In the genomic region with DNA sequence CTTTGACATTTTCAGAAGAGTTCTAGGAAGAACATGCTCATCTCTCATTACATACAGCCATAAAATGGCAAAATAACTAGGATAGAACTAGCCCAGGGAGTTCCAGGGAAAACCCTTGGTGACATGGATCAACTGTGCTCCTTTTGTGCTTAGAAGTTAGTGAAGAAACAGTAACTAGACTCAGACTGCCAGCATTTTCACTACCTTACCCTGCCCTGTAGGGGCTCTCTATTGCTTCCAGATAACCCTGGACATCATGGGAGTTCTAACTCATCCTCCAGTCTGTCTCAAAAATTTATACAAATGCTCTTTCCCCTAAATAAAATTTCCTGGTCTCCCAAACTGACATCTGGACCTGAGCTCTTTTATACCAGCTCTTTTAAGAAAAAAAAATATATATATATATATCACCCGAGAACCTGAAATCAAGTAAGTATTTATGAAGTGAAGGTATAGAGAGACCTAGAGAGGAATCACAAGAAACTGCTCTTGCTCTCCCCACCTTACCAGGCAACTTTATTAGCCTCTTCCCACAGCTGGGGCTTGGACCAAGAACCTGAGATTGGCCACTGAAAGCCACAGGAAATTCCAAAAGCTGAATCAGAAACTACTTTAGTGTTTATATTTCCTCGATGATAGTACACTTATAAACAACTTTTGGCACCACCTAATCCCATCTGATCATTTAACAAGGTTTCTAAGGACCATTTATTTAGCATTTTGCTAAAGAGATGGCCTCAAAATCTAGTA, we compare ENCODE assay signal across 20 cellular contexts.
DNase-seq lines count a peak whose midpoint lies in the region; ATAC-seq and TF ChIP-seq lines count a peak whose summit lies in the region.
"Had no signal": no experiment of that assay in that cellular context is flagged by ENCODE, and none has a peak within 500 bp of the region (broad histone marks: within the 10 kb centered on the region; RNA-seq: fewer than 3 reads in every experiment).

No MANE protein-coding gene starts in this region.

- H3K4me1 ChIP-seq in BE2C: peaks cover 7% of the 10 kb centered on the region

- no peaks in the 10 kb centered on the region for H3K36me3 ChIP-seq in BE2C
- H3K36me3 ChIP-seq: thoracic aorta had no signal

- H3K27me3 ChIP-seq in BE2C: no peaks in the 10 kb centered on the region

- H3K4me3 ChIP-seq in BE2C (ENCODE audit: low read depth, low read length): no peak overlapping the region
- H3K4me3 ChIP-seq in fibroblast of villous mesenchyme (ENCODE audit: low read depth, low read length): no peak overlapping the region
- H3K4me3 ChIP-seq: thoracic aorta had no signal

- no peak for ATAC-seq in GM19035 (IDR thresholded peaks at IDR 0.05; ENCODE audit: unreplicated experiment)
- ATAC-seq: activated CD8-positive, alpha-beta T cell treated with anti-CD3 and anti-CD28 coated beads, Interleukin-2, amount 10 ng/mL, durations not matched to agents 7 days and 5 days; activated naive CD8-positive, alpha-beta T cell treated with anti-CD3 and anti-CD28 coated beads, Interleukin-2, amount 50 U/mL, for 24 hours; Right ventricle myocardium inferior had no signal

- H3K27me3 Mint-ChIP-seq in activated naive CD4-positive, alpha-beta T cell treated with anti-CD3 and anti-CD28 coated beads, Interleukin-2, amount 10 ng/mL, durations not matched to agents 7 days and 5 days: no peaks in the 10 kb centered on the region

- DNase-seq in BE2C (no peak), HCEC 1CT (peak; percentile 23), SK-MEL-5 (ENCODE audit: low read depth, low spot score) (peak; percentile 49), fibroblast of villous mesenchyme (ENCODE audit: low read depth) (peak; percentile 85), cerebellar cortex (ENCODE audit: low spot score) (no peak), NCI-H1105 treated with DMSO at 0.1 percent for 48 hours (lab: John Stamatoyannopoulos, UW) (no peak)
- no peak for DNase-seq in activated naive CD4-positive, alpha-beta T cell treated with anti-CD3 and anti-CD28 coated beads, Interleukin-2, amount 10 ng/mL, durations not matched to agents 7 days and 5 days
- DNase-seq: activated CD4-positive, CD25-positive, alpha-beta regulatory T cell; activated CD8-positive, alpha-beta T cell treated with anti-CD3 and anti-CD28 coated beads, Interleukin-2, amount 10 ng/mL, durations not matched to agents 7 days and 5 days; activated naive CD8-positive, alpha-beta T cell treated with anti-CD3 and anti-CD28 coated beads, Interleukin-2, amount 50 U/mL, for 24 hours; AML-193; effector CD4-positive, alpha-beta T cell; kidney; NCI-H1105; nephron progenitor cell had no signal

- peaks cover 3% of the 10 kb centered on the region; the same call in 1 of the 2 replicates for H3K9me3 ChIP-seq in BE2C
- H3K9me3 ChIP-seq: thoracic aorta had no signal

- H3K36me3 Mint-ChIP-seq in activated naive CD4-positive, alpha-beta T cell treated with anti-CD3 and anti-CD28 coated beads, Interleukin-2, amount 10 ng/mL, durations not matched to agents 7 days and 5 days: no peaks in the 10 kb centered on the region
- H3K36me3 Mint-ChIP-seq: mesothelial cell of epicardium had no signal

- H3K9me3 Mint-ChIP-seq in activated naive CD4-positive, alpha-beta T cell treated with anti-CD3 and anti-CD28 coated beads, Interleukin-2, amount 10 ng/mL, durations not matched to agents 7 days and 5 days: no peaks in the 10 kb centered on the region
- H3K9me3 Mint-ChIP-seq: activated naive CD8-positive, alpha-beta T cell treated with anti-CD3 and anti-CD28 coated beads, Interleukin-2, amount 50 U/mL, for 24 hours had no signal

- in situ Hi-C loops in SK-MEL-5 (cut with HindIII; ENCODE audit: low pct_unique_long_range_greater_than_20kb, low sequenced_read_pairs): no loop called here

- no peaks in the 10 kb centered on the region for H3K4me1 Mint-ChIP-seq in activated naive CD4-positive, alpha-beta T cell treated with anti-CD3 and anti-CD28 coated beads, Interleukin-2, amount 10 ng/mL, durations not matched to agents 7 days and 5 days
- H3K4me1 Mint-ChIP-seq: activated naive CD8-positive, alpha-beta T cell treated with anti-CD3 and anti-CD28 coated beads, Interleukin-2, amount 50 U/mL, for 24 hours had no signal

- no peak overlapping the region for H3K27ac Mint-ChIP-seq in activated naive CD4-positive, alpha-beta T cell treated with anti-CD3 and anti-CD28 coated beads, Interleukin-2, amount 10 ng/mL, durations not matched to agents 7 days and 5 days
- H3K27ac Mint-ChIP-seq: activated CD8-positive, alpha-beta T cell treated with anti-CD3 and anti-CD28 coated beads, Interleukin-2, amount 10 ng/mL, durations not matched to agents 7 days and 5 days; activated naive CD8-positive, alpha-beta T cell treated with anti-CD3 and anti-CD28 coated beads, Interleukin-2, amount 50 U/mL, for 24 hours; mesothelial cell of epicardium; nephron progenitor cell; T-helper 1 cell treated with Interleukin-12 subunit alpha and Interleukin-12 subunit beta and Interleukin-4 antibody, amounts not matched to agents 30 μg/mL and 1 μg/mL, for 36 hours had no signal

- CTCF ChIA-PET in activated naive CD4-positive, alpha-beta T cell treated with anti-CD3 and anti-CD28 coated beads, Interleukin-2, amount 10 ng/mL, durations not matched to agents 7 days and 5 days (lab: Charles Lee): no interaction called here

- TF ChIP-seq CTCF in BE2C (IDR thresholded peaks at IDR 0.05; ENCODE audit: low read depth, low read length) (peak; percentile 52), fibroblast of villous mesenchyme (IDR thresholded peaks at IDR 0.05; ENCODE audit: insufficient read depth, low read depth, low read length) (peak; percentile 15)

- no peak overlapping the region for H3K4me3 Mint-ChIP-seq in activated naive CD4-positive, alpha-beta T cell treated with anti-CD3 and anti-CD28 coated beads, Interleukin-2, amount 10 ng/mL, durations not matched to agents 7 days and 5 days
- H3K4me3 Mint-ChIP-seq: activated CD8-positive, alpha-beta T cell treated with anti-CD3 and anti-CD28 coated beads, Interleukin-2, amount 10 ng/mL, durations not matched to agents 7 days and 5 days; activated naive CD8-positive, alpha-beta T cell treated with anti-CD3 and anti-CD28 coated beads, Interleukin-2, amount 50 U/mL, for 24 hours; mesothelial cell of epicardium; nephron progenitor cell; T-helper 1 cell treated with Interleukin-12 subunit alpha and Interleukin-12 subunit beta and Interleukin-4 antibody, amounts not matched to agents 30 μg/mL and 1 μg/mL, for 36 hours had no signal

Comparison
In these comparisons a context has a peak if more than half of its experiments do, and no peak if none do; other contexts are left out.
1. DNase-seq: peak in HCEC 1CT (single experiment), SK-MEL-5 (single experiment) and fibroblast of villous mesenchyme (single experiment); none in BE2C (single experiment), cerebellar cortex (single experiment), NCI-H1105 treated with DMSO at 0.1 percent for 48 hours (single experiment) and activated naive CD4-positive, alpha-beta T cell treated with anti-CD3 and anti-CD28 coated beads, Interleukin-2, amount 10 ng/mL, durations not matched to agents 7 days and 5 days (single experiment).